Comparison of ENCODE assay signal across 22 cellular contexts in the genomic region with DNA sequence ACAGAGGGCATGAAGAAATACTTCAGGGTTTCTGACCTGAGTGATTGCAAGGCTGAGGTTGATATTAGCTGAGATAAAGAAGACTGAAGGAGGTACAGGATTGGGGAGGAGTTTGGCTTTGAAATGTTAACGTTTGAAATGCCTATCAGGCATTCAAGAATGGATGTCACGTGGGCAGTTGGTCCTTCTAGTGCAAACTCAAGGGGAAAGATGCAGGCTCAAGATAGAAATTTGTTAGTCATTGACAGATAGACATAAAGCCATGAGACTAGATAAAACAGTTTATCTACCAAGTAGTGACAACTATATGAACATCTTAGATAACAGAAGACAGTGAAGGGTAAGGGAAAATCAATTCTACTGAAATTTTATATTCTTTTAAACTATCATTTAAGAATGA.
"Had no signal": no experiment of that assay in that cellular context is flagged by ENCODE, and none has a peak within 500 bp of the region (broad histone marks: within the 10 kb centered on the region; RNA-seq: fewer than 3 reads in every experiment).

No MANE protein-coding gene starts in this region.

- H3K4me3 Mint-ChIP-seq: activated CD4-positive, alpha-beta memory T cell treated with anti-CD3 and anti-CD28 coated beads for 36 hours; activated CD8-positive, alpha-beta memory T cell treated with anti-CD3 and anti-CD28 coated beads, Interleukin-2, amount 10 ng/mL, durations not matched to agents 7 days and 5 days; brain; central memory CD8-positive, alpha-beta T cell; neural crest cell had no signal

- H3K27ac Mint-ChIP-seq: activated CD4-positive, alpha-beta memory T cell treated with anti-CD3 and anti-CD28 coated beads for 36 hours; activated CD8-positive, alpha-beta memory T cell treated with anti-CD3 and anti-CD28 coated beads, Interleukin-2, amount 10 ng/mL, durations not matched to agents 7 days and 5 days; activated naive CD4-positive, alpha-beta T cell treated with anti-CD3 and anti-CD28 coated beads, Interleukin-2, amount 50 U/mL, for 72 hours; brain had no signal

- H3K27me3 Mint-ChIP-seq: activated CD4-positive, alpha-beta memory T cell treated with anti-CD3 and anti-CD28 coated beads for 36 hours; activated CD8-positive, alpha-beta memory T cell treated with anti-CD3 and anti-CD28 coated beads, Interleukin-2, amount 10 ng/mL, durations not matched to agents 7 days and 5 days; brain; central memory CD8-positive, alpha-beta T cell had no signal

- H3K27ac ChIP-seq: prostate gland, VCaP had no signal

- ATAC-seq: activated CD8-positive, alpha-beta memory T cell treated with anti-CD3 and anti-CD28 coated beads, Interleukin-2, amount 10 ng/mL, durations not matched to agents 7 days and 5 days; activated naive CD4-positive, alpha-beta T cell treated with anti-CD3 and anti-CD28 coated beads, Interleukin-2, amount 50 U/mL, for 72 hours; right cardiac atrium had no signal

- H3K9me3 Mint-ChIP-seq: activated CD4-positive, alpha-beta memory T cell treated with anti-CD3 and anti-CD28 coated beads for 36 hours; activated naive CD4-positive, alpha-beta T cell treated with anti-CD3 and anti-CD28 coated beads, Interleukin-2, amount 50 U/mL, for 72 hours; brain; central memory CD8-positive, alpha-beta T cell; neural crest cell had no signal

- H3K4me3 ChIP-seq: prostate gland had no signal

- H3K4me1 Mint-ChIP-seq: neural crest cell had no signal

- H3K9me3 ChIP-seq: prostate gland had no signal

- DNase-seq: activated CD4-positive, alpha-beta memory T cell treated with anti-CD3 and anti-CD28 coated beads for 36 hours; activated CD8-positive, alpha-beta memory T cell treated with anti-CD3 and anti-CD28 coated beads, Interleukin-2, amount 10 ng/mL, durations not matched to agents 7 days and 5 days; activated effector memory CD4-positive, alpha-beta T cell treated with Interleukin-2 at 50 U/mL for 16 hours; activated T-cell treated with anti-CD3 and anti-CD28 coated beads, Interleukin-2, amount 50 U/mL, for 1 hour; cortex of kidney; effector memory CD4-positive, alpha-beta T cell; foreskin melanocyte; head of caudate nucleus; right cardiac atrium; small intestine; stimulated activated CD4-positive, alpha-beta T cell treated with anti-CD3 and anti-CD28 coated beads, Interleukin-4, amount 100 ng/mL, for 4 hours; stimulated activated CD8-positive, alpha-beta memory T cell treated with anti-CD3 and anti-CD28 coated beads, Interleukin-4, amount 100 ng/mL, for 48 hours; stimulated activated naive CD4-positive, alpha-beta T cell treated with Interleukin-2 at 50 U/mL for 16 hours; substantia nigra; T-helper 9 cell; trophoblast cell had no signal

- H3K4me1 ChIP-seq: prostate gland had no signal

- H3K36me3 ChIP-seq: prostate gland had no signal
